25 cellular contexts compared by ENCODE assay signal in genomic region chr5:35842856-35843255, GRCh38.
"Had no signal": no experiment of that assay in that cellular context is flagged by ENCODE, and none has a peak within 500 bp of the region (broad histone marks: within the 10 kb centered on the region; RNA-seq: fewer than 3 reads in every experiment).

No MANE protein-coding gene starts in this region.

- H3K9me3 ChIP-seq: SJCRH30 had no signal

- H3K4me1 ChIP-seq: Peyer's patch, SJCRH30 had no signal

- H3K36me3 ChIP-seq: Peyer's patch, SJCRH30 had no signal

- DNase-seq: Kasumi-1, MM.1S, MV-4-11, NCI-H1048, NCI-H1105, NCI-H1417, NCI-H146, NCI-H1694 treated with DMSO at 0.1 percent for 48 hours, NCI-H1930, NCI-H2081, NCI-H2107, NCI-H2227 treated with DMSO at 0.1 percent for 48 hours, NCI-H524, NCI-H526 treated with DMSO at 0.1 percent for 48 hours, NCI-H748 treated with DMSO at 0.1 percent for 48 hours, PC-9, Peyer's patch, SHP77 treated with DMSO at 0.1 percent for 48 hours, SJCRH30 had no signal

- FAIRE-seq: HTR-8/SVneo, K562 had no signal

- H3K27ac ChIP-seq: HL-60, KMS-11, PC-9, Peyer's patch, SJCRH30 had no signal

- H3K4me3 ChIP-seq: K562, PC-9, Peyer's patch, SJCRH30 had no signal

- ATAC-seq: K562, Right ventricle myocardium inferior, SK-N-SH treated with all-trans-retinoic acid at 6 μM for 48 hours had no signal
